Comparison of ENCODE assay signal across 1 cellular context in the genomic region with DNA sequence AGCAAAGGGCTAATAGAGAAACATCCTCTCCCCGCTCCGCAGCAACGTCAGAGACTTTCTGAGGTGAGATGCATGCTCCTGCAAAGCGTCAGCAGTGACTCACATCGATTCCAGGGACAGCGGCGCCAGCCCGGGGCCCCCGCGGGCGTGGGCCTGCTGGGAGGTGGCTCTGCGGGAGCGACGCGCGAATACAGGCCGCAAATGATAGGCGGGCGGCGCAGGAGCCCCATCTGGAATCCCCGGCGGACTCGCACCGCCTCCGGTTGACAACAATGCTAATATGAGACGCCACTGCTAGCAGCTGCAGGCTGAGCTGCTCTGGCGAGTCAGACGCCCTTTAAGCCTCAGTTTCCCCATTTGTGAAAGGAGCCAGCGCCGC.
A peak's percentile ranks its signal among the peaks of the same experiment; 100 is the strongest.
TF ChIP-seq lines count a peak whose summit lies in the region.

No MANE protein-coding gene starts in this region.

TF ChIP-seq in HEK293, 187 proteins besides CTCF, POLR2A, EP300 and RAD21 (continued from another document and continues in another):
- TF ChIP-seq, protein P1, sequence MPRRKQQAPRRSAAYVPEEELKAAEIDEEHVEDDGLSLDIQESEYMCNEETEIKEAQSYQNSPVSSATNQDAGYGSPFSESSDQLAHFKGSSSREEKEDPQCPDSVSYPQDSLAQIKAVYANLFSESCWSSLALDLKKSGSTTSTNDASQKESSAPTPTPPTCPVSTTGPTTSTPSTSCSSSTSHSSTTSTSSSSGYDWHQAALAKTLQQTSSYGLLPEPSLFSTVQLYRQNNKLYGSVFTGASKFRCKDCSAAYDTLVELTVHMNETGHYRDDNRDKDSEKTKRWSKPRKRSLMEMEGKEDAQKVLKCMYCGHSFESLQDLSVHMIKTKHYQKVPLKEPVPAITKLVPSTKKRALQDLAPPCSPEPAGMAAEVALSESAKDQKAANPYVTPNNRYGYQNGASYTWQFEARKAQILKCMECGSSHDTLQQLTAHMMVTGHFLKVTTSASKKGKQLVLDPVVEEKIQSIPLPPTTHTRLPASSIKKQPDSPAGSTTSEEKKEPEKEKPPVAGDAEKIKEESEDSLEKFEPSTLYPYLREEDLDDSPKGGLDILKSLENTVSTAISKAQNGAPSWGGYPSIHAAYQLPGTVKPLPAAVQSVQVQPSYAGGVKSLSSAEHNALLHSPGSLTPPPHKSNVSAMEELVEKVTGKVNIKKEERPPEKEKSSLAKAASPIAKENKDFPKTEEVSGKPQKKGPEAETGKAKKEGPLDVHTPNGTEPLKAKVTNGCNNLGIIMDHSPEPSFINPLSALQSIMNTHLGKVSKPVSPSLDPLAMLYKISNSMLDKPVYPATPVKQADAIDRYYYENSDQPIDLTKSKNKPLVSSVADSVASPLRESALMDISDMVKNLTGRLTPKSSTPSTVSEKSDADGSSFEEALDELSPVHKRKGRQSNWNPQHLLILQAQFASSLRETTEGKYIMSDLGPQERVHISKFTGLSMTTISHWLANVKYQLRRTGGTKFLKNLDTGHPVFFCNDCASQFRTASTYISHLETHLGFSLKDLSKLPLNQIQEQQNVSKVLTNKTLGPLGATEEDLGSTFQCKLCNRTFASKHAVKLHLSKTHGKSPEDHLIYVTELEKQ (tag by site-specific recombination; IDR thresholded peaks at IDR 0.05; ENCODE audit: borderline replicate concordance) = no peak
- TF ChIP-seq BCL11B (tag by site-specific recombination; IDR thresholded peaks at IDR 0.05; ENCODE audit: low read depth) (no peak), ZFP69B (tag by site-specific recombination; IDR thresholded peaks at IDR 0.05) (peak; percentile 48), REST (tag by site-specific recombination; IDR thresholded peaks at IDR 0.05) (no peak; the same call in 1 of the 2 replicates), ZBTB20 (tag by site-specific recombination; IDR thresholded peaks at IDR 0.05) (peak; percentile 92), ZNF514 (tag by site-specific recombination; IDR thresholded peaks at IDR 0.05) (no peak), ZNF311 (tag by site-specific recombination; IDR thresholded peaks at IDR 0.05; ENCODE audit: borderline replicate concordance) (no peak), ZNF221 (tag by site-specific recombination; IDR thresholded peaks at IDR 0.05; ENCODE audit: borderline replicate concordance) (no peak), ZNF132 (tag by site-specific recombination; IDR thresholded peaks at IDR 0.05; ENCODE audit: borderline replicate concordance) (no peak), ZNF155 (tag by site-specific recombination; IDR thresholded peaks at IDR 0.05) (no peak), ZNF433 (tag by site-specific recombination; IDR thresholded peaks at IDR 0.05; ENCODE audit: low read depth) (no peak), KLF9 (tag by site-specific recombination; IDR thresholded peaks at IDR 0.05; ENCODE audit: low read depth) (no peak), ZNF776 (tag by site-specific recombination; IDR thresholded peaks at IDR 0.05; ENCODE audit: borderline replicate concordance) (no peak), ZNF791 (tag by site-specific recombination; IDR thresholded peaks at IDR 0.05) (no peak), ZNF658 (tag by site-specific recombination; IDR thresholded peaks at IDR 0.05) (no peak), ZNF394 (tag by site-specific recombination; IDR thresholded peaks at IDR 0.05; ENCODE audit: borderline replicate concordance) (peak; percentile 33; the same call in 1 of the 2 replicates), ZSCAN5A (tag by site-specific recombination; IDR thresholded peaks at IDR 0.05) (no peak), HOXA7 (CRISPR knock-in tag; IDR thresholded peaks at IDR 0.05; ENCODE audit: borderline replicate concordance) (no peak), ZNF169 (tag by site-specific recombination; IDR thresholded peaks at IDR 0.05) (no peak), ZNF10 (tag by site-specific recombination; IDR thresholded peaks at IDR 0.05) (no peak), ZNF335 (tag by site-specific recombination; conservative IDR thresholded peaks at IDR 0.05) (peak; percentile 55; the same call in 1 of the 2 replicates), ZNF777 (tag by site-specific recombination; IDR thresholded peaks at IDR 0.05; ENCODE audit: borderline replicate concordance) (no peak), ZNF660 (tag by site-specific recombination; IDR thresholded peaks at IDR 0.05) (peak; percentile 45; the same call in 1 of the 2 replicates), ZNF37A (tag by site-specific recombination; IDR thresholded peaks at IDR 0.05) (no peak), ZNF513 (tag by site-specific recombination; IDR thresholded peaks at IDR 0.05) (no peak), ZBTB11 (tag by site-specific recombination; conservative IDR thresholded peaks at IDR 0.05; ENCODE audit: low read depth) (no peak), ZNF302 (tag by site-specific recombination; IDR thresholded peaks at IDR 0.05; ENCODE audit: low read depth) (no peak)
- TF ChIP-seq, protein P2, sequence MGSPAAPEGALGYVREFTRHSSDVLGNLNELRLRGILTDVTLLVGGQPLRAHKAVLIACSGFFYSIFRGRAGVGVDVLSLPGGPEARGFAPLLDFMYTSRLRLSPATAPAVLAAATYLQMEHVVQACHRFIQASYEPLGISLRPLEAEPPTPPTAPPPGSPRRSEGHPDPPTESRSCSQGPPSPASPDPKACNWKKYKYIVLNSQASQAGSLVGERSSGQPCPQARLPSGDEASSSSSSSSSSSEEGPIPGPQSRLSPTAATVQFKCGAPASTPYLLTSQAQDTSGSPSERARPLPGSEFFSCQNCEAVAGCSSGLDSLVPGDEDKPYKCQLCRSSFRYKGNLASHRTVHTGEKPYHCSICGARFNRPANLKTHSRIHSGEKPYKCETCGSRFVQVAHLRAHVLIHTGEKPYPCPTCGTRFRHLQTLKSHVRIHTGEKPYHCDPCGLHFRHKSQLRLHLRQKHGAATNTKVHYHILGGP (tag by site-specific recombination; IDR thresholded peaks at IDR 0.05) = no peak
- TF ChIP-seq, protein P3, sequence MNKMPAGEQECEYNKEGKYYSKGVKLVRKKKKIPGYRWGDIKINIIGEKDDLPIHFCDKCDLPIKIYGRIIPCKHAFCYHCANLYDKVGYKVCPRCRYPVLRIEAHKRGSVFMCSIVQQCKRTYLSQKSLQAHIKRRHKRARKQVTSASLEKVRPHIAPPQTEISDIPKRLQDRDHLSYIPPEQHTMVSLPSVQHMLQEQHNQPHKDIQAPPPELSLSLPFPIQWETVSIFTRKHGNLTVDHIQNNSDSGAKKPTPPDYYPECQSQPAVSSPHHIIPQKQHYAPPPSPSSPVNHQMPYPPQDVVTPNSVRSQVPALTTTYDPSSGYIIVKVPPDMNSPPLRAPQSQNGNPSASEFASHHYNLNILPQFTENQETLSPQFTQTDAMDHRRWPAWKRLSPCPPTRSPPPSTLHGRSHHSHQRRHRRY (tag by site-specific recombination; IDR thresholded peaks at IDR 0.05) = no peak
- TF ChIP-seq, protein P4, sequence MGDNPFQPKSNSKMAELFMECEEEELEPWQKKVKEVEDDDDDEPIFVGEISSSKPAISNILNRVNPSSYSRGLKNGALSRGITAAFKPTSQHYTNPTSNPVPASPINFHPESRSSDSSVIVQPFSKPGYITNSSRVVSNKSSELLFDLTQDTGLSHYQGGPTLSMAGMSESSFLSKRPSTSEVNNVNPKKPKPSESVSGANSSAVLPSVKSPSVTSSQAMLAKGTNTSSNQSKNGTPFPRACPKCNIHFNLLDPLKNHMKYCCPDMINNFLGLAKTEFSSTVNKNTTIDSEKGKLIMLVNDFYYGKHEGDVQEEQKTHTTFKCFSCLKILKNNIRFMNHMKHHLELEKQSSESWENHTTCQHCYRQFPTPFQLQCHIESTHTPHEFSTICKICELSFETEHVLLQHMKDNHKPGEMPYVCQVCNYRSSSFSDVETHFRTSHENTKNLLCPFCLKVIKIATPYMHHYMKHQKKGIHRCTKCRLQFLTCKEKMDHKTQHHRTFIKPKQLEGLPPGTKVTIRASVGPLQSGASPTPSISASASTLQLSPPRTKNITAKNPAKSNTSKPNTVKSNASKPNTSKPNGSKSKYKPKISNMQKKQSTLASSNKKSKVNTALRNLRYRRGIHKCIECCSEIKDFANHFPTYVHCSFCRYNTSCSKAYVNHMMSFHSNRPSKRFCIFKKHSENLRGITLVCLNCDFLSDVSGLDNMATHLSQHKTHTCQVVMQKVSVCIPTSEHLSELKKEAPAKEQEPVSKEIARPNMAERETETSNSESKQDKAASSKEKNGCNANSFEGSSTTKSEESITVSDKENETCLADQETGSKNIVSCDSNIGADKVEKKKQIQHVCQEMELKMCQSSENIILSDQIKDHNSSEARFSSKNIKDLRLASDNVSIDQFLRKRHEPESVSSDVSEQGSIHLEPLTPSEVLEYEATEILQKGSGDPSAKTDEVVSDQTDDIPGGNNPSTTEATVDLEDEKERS (tag by site-specific recombination; IDR thresholded peaks at IDR 0.05) = no peak
